Comparison of ENCODE assay signal across 1 cellular context in the genomic region with DNA sequence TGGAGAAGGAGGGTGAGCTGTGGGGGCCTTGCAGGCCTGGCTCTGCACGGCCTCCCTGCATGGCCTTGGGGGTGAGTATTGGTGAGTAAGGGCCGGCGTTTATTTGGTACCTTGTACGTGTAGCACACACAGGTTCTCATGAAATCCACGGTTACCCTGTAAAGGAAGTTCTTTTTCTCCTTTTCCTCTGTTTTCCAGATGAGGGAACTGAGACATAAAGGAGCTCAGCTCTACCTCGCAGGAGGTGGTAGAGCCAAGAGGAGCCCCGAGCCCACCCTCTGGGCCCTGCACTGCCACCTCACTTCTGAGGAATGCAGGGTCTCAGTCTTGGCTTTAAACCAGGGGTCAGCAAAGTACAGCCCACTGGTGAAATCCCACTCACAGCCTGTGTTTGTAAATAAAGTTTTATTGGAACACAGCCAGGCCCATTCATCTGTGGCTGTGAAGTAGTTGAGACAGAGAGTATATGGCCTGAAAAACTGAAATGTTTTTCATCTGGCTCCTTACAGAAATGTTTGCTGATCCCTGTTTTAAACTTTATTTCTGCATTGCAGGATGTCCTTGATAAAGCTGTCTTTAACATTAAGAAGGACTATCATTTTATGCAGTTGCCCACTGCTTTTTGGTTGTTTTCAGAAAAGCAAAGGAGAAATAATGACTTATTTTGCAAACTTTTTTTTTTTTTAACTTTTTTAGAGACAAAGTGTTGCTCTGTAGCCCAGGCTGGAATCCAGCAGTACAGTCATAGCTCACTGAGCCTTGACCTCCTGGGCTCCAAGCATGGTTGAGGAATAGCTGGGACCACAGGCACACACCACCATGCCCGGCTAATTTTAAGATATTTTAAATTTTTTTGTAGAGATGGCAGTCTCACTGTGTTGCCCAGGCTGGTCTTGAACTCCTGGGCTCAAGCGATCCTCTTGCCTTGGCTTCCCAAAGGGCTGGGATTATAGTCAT.
TF ChIP-seq lines count a peak whose summit lies in the region.

No MANE protein-coding gene starts in this region.

TF ChIP-seq in HepG2, 621 proteins besides CTCF, POLR2A, EP300 and RAD21:
- TF ChIP-seq, protein P1, sequence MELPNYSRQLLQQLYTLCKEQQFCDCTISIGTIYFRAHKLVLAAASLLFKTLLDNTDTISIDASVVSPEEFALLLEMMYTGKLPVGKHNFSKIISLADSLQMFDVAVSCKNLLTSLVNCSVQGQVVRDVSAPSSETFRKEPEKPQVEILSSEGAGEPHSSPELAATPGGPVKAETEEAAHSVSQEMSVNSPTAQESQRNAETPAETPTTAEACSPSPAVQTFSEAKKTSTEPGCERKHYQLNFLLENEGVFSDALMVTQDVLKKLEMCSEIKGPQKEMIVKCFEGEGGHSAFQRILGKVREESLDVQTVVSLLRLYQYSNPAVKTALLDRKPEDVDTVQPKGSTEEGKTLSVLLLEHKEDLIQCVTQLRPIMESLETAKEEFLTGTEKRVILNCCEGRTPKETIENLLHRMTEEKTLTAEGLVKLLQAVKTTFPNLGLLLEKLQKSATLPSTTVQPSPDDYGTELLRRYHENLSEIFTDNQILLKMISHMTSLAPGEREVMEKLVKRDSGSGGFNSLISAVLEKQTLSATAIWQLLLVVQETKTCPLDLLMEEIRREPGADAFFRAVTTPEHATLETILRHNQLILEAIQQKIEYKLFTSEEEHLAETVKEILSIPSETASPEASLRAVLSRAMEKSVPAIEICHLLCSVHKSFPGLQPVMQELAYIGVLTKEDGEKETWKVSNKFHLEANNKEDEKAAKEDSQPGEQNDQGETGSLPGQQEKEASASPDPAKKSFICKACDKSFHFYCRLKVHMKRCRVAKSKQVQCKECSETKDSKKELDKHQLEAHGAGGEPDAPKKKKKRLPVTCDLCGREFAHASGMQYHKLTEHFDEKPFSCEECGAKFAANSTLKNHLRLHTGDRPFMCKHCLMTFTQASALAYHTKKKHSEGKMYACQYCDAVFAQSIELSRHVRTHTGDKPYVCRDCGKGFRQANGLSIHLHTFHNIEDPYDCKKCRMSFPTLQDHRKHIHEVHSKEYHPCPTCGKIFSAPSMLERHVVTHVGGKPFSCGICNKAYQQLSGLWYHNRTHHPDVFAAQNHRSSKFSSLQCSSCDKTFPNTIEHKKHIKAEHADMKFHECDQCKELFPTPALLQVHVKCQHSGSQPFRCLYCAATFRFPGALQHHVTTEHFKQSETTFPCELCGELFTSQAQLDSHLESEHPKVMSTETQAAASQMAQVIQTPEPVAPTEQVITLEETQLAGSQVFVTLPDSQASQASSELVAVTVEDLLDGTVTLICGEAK (IDR thresholded peaks at IDR 0.05): peak; percentile 66
- TF ChIP-seq, protein P1 (CRISPR knock-in tag; IDR thresholded peaks at IDR 0.05): peak; percentile 99
- TF ChIP-seq MIER3 (CRISPR knock-in tag; IDR thresholded peaks at IDR 0.05; ENCODE audit: borderline replicate concordance) (no peak), GATA4 (IDR thresholded peaks at IDR 0.05; ENCODE audit: borderline replicate concordance, low read depth) (no peak)
